ENCODE assay signal across 8 cellular contexts in genomic region chr7:31744294-31744874, GRCh38. TPM values are rescaled to one million over a fixed set of nuclear protein-coding genes. Genes with fewer than 3 reads are reported as not detected.
A peak's percentile ranks its signal among the peaks of the same experiment; 100 is the strongest.
DNase-seq lines count a peak whose midpoint lies in the region; ATAC-seq and TF ChIP-seq lines count a peak whose summit lies in the region.

No MANE protein-coding gene starts in this region.

- peak; percentile 74 for ATAC-seq in HG02610 (IDR thresholded peaks at IDR 0.05; ENCODE audit: unreplicated experiment)
- ATAC-seq in lung (ENCODE audit: insufficient read depth, low FRiP score): peak; percentile 86

- H3K27ac ChIP-seq in lung (ENCODE audit: low read depth in 1 of 2, low read length in 1 of 2): no peak overlapping the region

- TF ChIP-seq POLR2A in NB4 (IDR thresholded peaks at IDR 0.05; ENCODE audit: extremely low read depth, insufficient read length): no peak

- no peaks in the 10 kb centered on the region for H3K4me1 ChIP-seq in lung (ENCODE audit: control insufficient read depth in 2 of 2, insufficient read depth in 2 of 2, low read length in 2 of 2)

- no peaks in the 10 kb centered on the region for H3K36me3 ChIP-seq in lung (ENCODE audit: control insufficient read depth in 2 of 2, insufficient read depth in 2 of 2, low read length in 2 of 2)

- DNase-seq in A172 (ENCODE audit: low spot score): peak; percentile 79
- DNase-seq in GM12864 (ENCODE audit: low read depth): peak; percentile 34
- peak; percentile 77 for DNase-seq in NB4 (ENCODE audit: low read depth)
- peak; percentile 60 to 85 for DNase-seq in SHP77 (lab: John Stamatoyannopoulos, UW)
- peak; percentile 87 for DNase-seq in dermis blood vessel endothelial cell
- peak; percentile 54 for DNase-seq in lung (ENCODE audit: low spot score)
- DNase-seq in superior temporal gyrus (ENCODE audit: extremely low spot score): peak; percentile 95

- TF ChIP-seq CTCF in GM12864 (IDR thresholded peaks at IDR 0.05; ENCODE audit: low read depth, low read length, missing control alignments) (peak; percentile 81), NB4 (IDR thresholded peaks at IDR 0.05; ENCODE audit: low read depth, low read length) (peak; percentile 88), lung (IDR thresholded peaks at IDR 0.05; ENCODE audit: control extremely low read depth, extremely low read depth) (peak; percentile 79)

- H3K27me3 ChIP-seq in lung (ENCODE audit: control insufficient read depth, insufficient read depth): no peaks in the 10 kb centered on the region

- H3K9me3 ChIP-seq in lung (ENCODE audit: control insufficient read depth in 2 of 2, insufficient read depth in 1 of 2, low read length in 1 of 2): no peaks in the 10 kb centered on the region

- WGBS in lung, 2 donors: 3 to 4% methylated on average over 4 of the region's 4 CpGs

- H3K4me3 ChIP-seq in GM12864 (ENCODE audit: low read depth, low read length) (no peak overlapping the region), NB4 (ENCODE audit: low read depth, low read length) (no peak overlapping the region), lung (no peak overlapping the region)

RNA-seq across cellular contexts. Expression of gene PPP1R17, which starts 57.4 kb away (rescaled TPM):
- total RNA-seq in A172 (2014; rRNA removed; shearing (Covaris generic)): not detected in 2 replicates
- total RNA-seq in dermis blood vessel endothelial cell: not detected in 2 replicates
- total RNA-seq in lung: not detected
- polyA plus RNA-seq in lung: under 1 TPM in 1 of 2 donors, not detected in 1; 0.63 TPM

Comparison
In these comparisons a context has a peak if more than half of its experiments do, and no peak if none do; other contexts are left out.
1. DNase-seq: peak in every context shown above with its lines; median percentile 95 in superior temporal gyrus; 87 in dermis blood vessel endothelial cell; 79 in A172; 77 in NB4; 72 in SHP77; 54 in lung; 34 in GM12864.